19 cellular contexts compared by ENCODE assay signal in the genomic region with DNA sequence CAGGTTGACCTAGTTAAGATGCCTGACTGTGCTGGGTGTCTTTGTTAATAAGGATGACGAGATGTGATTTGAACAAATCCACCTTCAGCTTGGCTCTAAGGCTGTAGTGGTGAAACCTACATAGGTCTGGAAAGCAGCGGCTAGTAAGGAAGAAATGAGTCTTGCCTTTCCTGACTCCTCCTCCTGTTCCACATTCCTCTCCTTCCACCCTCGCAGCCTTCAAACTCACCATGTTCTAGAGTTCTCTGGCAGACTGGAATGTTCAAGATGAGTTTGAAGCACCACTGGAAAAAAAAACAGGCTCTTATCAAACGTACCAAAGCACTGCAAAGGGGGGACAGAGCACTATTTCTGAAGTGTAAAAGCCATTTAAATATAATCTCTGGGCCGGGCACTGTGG.
"Had no signal": no experiment of that assay in that cellular context is flagged by ENCODE, and none has a peak within 500 bp of the region (broad histone marks: within the 10 kb centered on the region; RNA-seq: fewer than 3 reads in every experiment).

No MANE protein-coding gene starts in this region.

- H3K9ac ChIP-seq: parathyroid adenoma had no signal

- H3K4me3 ChIP-seq: dorsolateral prefrontal cortex, heart left ventricle, prostate gland, right lobe of liver, suprapubic skin, tibial artery had no signal

- H3K9me3 ChIP-seq: heart left ventricle, prostate gland, right lobe of liver, suprapubic skin, tibial artery had no signal

- H3K79me2 ChIP-seq: parathyroid adenoma had no signal

- H3K4me1 ChIP-seq: heart left ventricle, parathyroid adenoma, prostate gland, right lobe of liver, suprapubic skin, tibial artery had no signal

- DNase-seq: cortex of kidney; dorsolateral prefrontal cortex; effector memory CD4-positive, alpha-beta T cell; heart left ventricle; hypothalamus; left ventricle myocardium superior; mesendoderm; naive B cell; retina; right lobe of liver; stimulated activated CD4-positive, alpha-beta T cell treated with anti-CD3 and anti-CD28 coated beads, Interleukin-4, amount 100 ng/mL, for 1 hour; stimulated activated CD8-positive, alpha-beta memory T cell treated with anti-CD3 and anti-CD28 coated beads, Interleukin-4, amount 100 ng/mL, for 48 hours; stimulated activated naive CD8-positive, alpha-beta T cell treated with anti-CD3 and anti-CD28 coated beads, Interleukin-15, Interleukin-2, amounts not matched to agents 100 U/mL and 50 U/mL, for 24 hours; tibial artery had no signal

- H3K27me3 ChIP-seq: dorsolateral prefrontal cortex, heart left ventricle, right lobe of liver, suprapubic skin, tibial artery had no signal

- H2AFZ ChIP-seq: parathyroid adenoma had no signal

- H3K27ac ChIP-seq: dorsolateral prefrontal cortex, heart left ventricle, parathyroid adenoma, prostate gland, right lobe of liver, suprapubic skin, tibial artery had no signal

- ATAC-seq: esophagus mucosa; left ventricle myocardium superior; right lobe of liver; stimulated activated effector memory CD8-positive, alpha-beta T cell treated with anti-CD3 and anti-CD28 coated beads, Interleukin-12 subunit alpha, Interleukin-12 subunit beta, amount 100 ng/mL, for 72 hours; stimulated activated naive CD8-positive, alpha-beta T cell treated with anti-CD3 and anti-CD28 coated beads, Interleukin-15, Interleukin-2, amounts not matched to agents 100 U/mL and 50 U/mL, for 24 hours had no signal

- H3K36me3 ChIP-seq: heart left ventricle, prostate gland, right lobe of liver, suprapubic skin, tibial artery had no signal
